In the genomic region with DNA sequence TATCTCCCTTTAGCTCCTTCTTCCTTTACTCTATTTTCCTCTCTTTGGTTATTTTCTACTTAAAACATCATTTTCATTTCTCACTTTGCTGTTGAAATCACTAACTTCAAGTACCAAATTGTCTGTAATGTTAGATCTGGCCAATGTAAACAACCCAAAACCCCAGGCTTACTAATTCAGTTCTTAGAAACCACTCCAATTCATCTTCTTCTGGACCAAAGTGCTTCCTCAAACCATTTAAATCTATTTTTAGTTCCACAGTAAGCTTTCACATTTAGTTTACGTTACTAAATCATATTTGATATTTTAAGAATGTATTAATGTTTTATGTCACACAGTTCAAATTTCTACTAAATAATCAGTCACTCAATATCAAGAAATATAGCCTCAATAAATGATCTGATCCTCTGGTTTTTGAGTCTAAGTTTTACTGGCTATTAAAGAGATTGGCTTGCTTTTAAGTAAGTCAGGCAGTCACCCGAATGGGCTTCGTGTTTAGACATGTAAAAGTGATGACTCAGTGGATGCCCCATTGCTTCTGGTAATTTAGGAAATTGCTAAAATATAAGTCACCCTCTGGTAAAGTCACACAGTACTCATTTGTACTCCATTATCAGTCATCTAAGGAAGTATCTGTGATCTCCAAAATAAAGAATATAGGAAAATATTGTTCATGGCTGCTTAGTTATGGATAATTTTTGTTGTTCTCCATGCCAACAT, we compare ENCODE assay signal across 20 cellular contexts.
A peak's percentile ranks its signal among the peaks of the same experiment; 100 is the strongest.
DNase-seq lines count a peak whose midpoint lies in the region; ATAC-seq, FAIRE-seq and TF ChIP-seq lines count a peak whose summit lies in the region.
"Had no signal": no experiment of that assay in that cellular context is flagged by ENCODE, and none has a peak within 500 bp of the region (broad histone marks: within the 10 kb centered on the region; RNA-seq: fewer than 3 reads in every experiment).

No MANE protein-coding gene starts in this region.

- H3K9me1 ChIP-seq in keratinocyte (ENCODE audit: control insufficient read depth, extremely low read depth, insufficient read depth, low read length) = no peaks in the 10 kb centered on the region

- no peaks in the 10 kb centered on the region for H3K79me2 ChIP-seq in keratinocyte (ENCODE audit: control insufficient read depth, insufficient read depth, low read length)
- no peaks in the 10 kb centered on the region for H3K79me2 ChIP-seq in H9 (ENCODE audit: insufficient read depth, low read length)

- no peaks in the 10 kb centered on the region for H3K23me2 ChIP-seq in H9 (ENCODE audit: insufficient read length, low read depth, low read length, poor library complexity, severe bottlenecking)

- H3K9me3 ChIP-seq in keratinocyte (ENCODE audit: control insufficient read depth, low read depth, low read length) (no peaks in the 10 kb centered on the region), H9 (ENCODE audit: control insufficient read depth, low read depth, low read length) (no peaks in the 10 kb centered on the region)
- H3K9me3 ChIP-seq: BE2C, esophagus muscularis mucosa, psoas muscle had no signal

- H3K4me3 Mint-ChIP-seq in H9 = no peak overlapping the region
- H3K4me3 Mint-ChIP-seq: activated CD4-positive, alpha-beta memory T cell treated with anti-CD3 and anti-CD28 coated beads, Interleukin-2, amount 10 ng/mL, durations not matched to agents 7 days and 5 days; immature natural killer cell; stimulated activated naive B cell treated with anti-CD40 and anti-IgM and Interleukin-4, amounts not matched to agents 10 μg/mL and 1 μg/mL and 100 μg/mL, for 72 hours had no signal

- no peak overlapping the region for H2BK120ac ChIP-seq in H9 (ENCODE audit: low read depth, low read length, poor library complexity, severe bottlenecking)

- no peak overlapping the region for H2BK15ac ChIP-seq in H9 (ENCODE audit: low read depth, low read length)

- H3K4ac ChIP-seq in H9 (ENCODE audit: low read depth, low read length) = no peak overlapping the region

- peak overlapping the region; percentile 15 for H3K4me2 ChIP-seq in keratinocyte (ENCODE audit: control insufficient read depth, extremely low read depth, insufficient read depth, low read depth, low read length)
- H3K4me2 ChIP-seq in H9 (ENCODE audit: insufficient read depth, insufficient read length, low read length) = no peak overlapping the region

- H3K56ac ChIP-seq in H9 (ENCODE audit: insufficient read length, low read depth, low read length) = no peak overlapping the region

- TF ChIP-seq CTCF in bronchial epithelial cell (IDR thresholded peaks at IDR 0.05; ENCODE audit: insufficient read depth, low read length, severe bottlenecking) (no peak), keratinocyte (optimal IDR thresholded peaks at IDR 0.05 in 1 of 3, IDR thresholded peaks at IDR 0.05 in 1 of 3, conservative IDR thresholded peaks at IDR 0.05 in 1 of 3; ENCODE audit: extremely low read depth in 1 of 3, insufficient read depth in 2 of 3, low read length in 3 of 3) (no peak), H9 (conservative IDR thresholded peaks at IDR 0.05) (no peak)

- H2BK20ac ChIP-seq in H9 (ENCODE audit: low read depth, low read length, poor library complexity, severe bottlenecking) = no peak overlapping the region

- no peak overlapping the region for H2BK5ac ChIP-seq in H9 (ENCODE audit: insufficient read length, low read length)

- no peaks in the 10 kb centered on the region for H3K36me3 ChIP-seq in bronchial epithelial cell (ENCODE audit: control insufficient read depth, insufficient read depth, low read length)
- H3K36me3 ChIP-seq in keratinocyte (ENCODE audit: control insufficient read depth in 2 of 2, extremely low read depth in 1 of 2, insufficient read depth in 2 of 2, low read length in 2 of 2) = no peaks in the 10 kb centered on the region
- H3K36me3 ChIP-seq: BE2C, esophagus muscularis mucosa had no signal

- H3K14ac ChIP-seq in H9 (ENCODE audit: insufficient read depth, low read length) = no peak overlapping the region

- no peak overlapping the region for H3K23ac ChIP-seq in H9 (ENCODE audit: insufficient read length, low read depth, low read length)

- H3K4me3 ChIP-seq in bronchial epithelial cell (ENCODE audit: low read depth, low read length) = no peak overlapping the region
- no peak overlapping the region for H3K4me3 ChIP-seq in keratinocyte (ENCODE audit: control insufficient read depth in 2 of 3, extremely low read depth in 1 of 3, insufficient read depth in 2 of 3, low read depth in 1 of 3, low read length in 3 of 3)
- H3K4me3 ChIP-seq: esophagus muscularis mucosa, psoas muscle had no signal

- H3K27ac ChIP-seq in keratinocyte (ENCODE audit: control insufficient read depth, insufficient read depth, low read length) (peak overlapping the region; percentile 8), H9 (ENCODE audit: insufficient read length, low read depth, low read length) (no peak overlapping the region)
- H3K27ac ChIP-seq: esophagus muscularis mucosa, psoas muscle had no signal

- no peak overlapping the region for H3T11ph ChIP-seq in H9 (ENCODE audit: low read length)

- no peak overlapping the region for H4K91ac ChIP-seq in H9 (ENCODE audit: insufficient read length, low read depth, low read length)

- H3K27me3 ChIP-seq in bronchial epithelial cell (ENCODE audit: control insufficient read depth, insufficient read depth, low read length) (no peaks in the 10 kb centered on the region), keratinocyte (ENCODE audit: control insufficient read depth, extremely low read depth, insufficient read depth, low read length) (no peaks in the 10 kb centered on the region), H9 (ENCODE audit: insufficient read depth, low read length) (no peaks in the 10 kb centered on the region)
- H3K27me3 ChIP-seq: BE2C, esophagus muscularis mucosa had no signal

- H4K5ac ChIP-seq in H9 (ENCODE audit: insufficient read length, low read depth, low read length) = no peak overlapping the region

- no peak overlapping the region for H2AK5ac ChIP-seq in H9 (ENCODE audit: insufficient read length, low read length)

- H3K27me3 Mint-ChIP-seq in H9 (ENCODE audit: low read depth) = no peaks in the 10 kb centered on the region
- H3K27me3 Mint-ChIP-seq: activated CD4-positive, alpha-beta memory T cell treated with anti-CD3 and anti-CD28 coated beads, Interleukin-2, amount 10 ng/mL, durations not matched to agents 7 days and 5 days; stimulated activated naive B cell treated with anti-CD40 and anti-IgM and Interleukin-4, amounts not matched to agents 10 μg/mL and 1 μg/mL and 100 μg/mL, for 72 hours had no signal

- H3K27ac Mint-ChIP-seq in H9 = no peak overlapping the region
- H3K27ac Mint-ChIP-seq: activated CD4-positive, alpha-beta memory T cell treated with anti-CD3 and anti-CD28 coated beads, Interleukin-2, amount 10 ng/mL, durations not matched to agents 7 days and 5 days; immature natural killer cell; stimulated activated naive B cell treated with anti-CD40 and anti-IgM and Interleukin-4, amounts not matched to agents 10 μg/mL and 1 μg/mL and 100 μg/mL, for 72 hours had no signal

- ATAC-seq in GM21825 (IDR thresholded peaks at IDR 0.05; ENCODE audit: unreplicated experiment) = no peak
- ATAC-seq: psoas muscle; stimulated activated naive B cell treated with anti-CD40 and anti-IgM and Interleukin-4, amounts not matched to agents 10 μg/mL and 1 μg/mL and 100 μg/mL, for 72 hours had no signal

- no CpG with 5 or more reads among the region's 3 CpGs for WGBS in H9 (ENCODE audit: extremely low coverage, insufficient read length, low lambda C conversion rate)

- H2BK12ac ChIP-seq in H9 (ENCODE audit: insufficient read length, low read depth, low read length) = no peak overlapping the region

- no peak for FAIRE-seq in bronchial epithelial cell (lab: Jason Lieb, UNC)
- FAIRE-seq in keratinocyte (lab: Jason Lieb, UNC) = no peak
- FAIRE-seq: TTC549 had no signal

- in situ Hi-C loops in ACHN (cut with HindIII; ENCODE audit: low pct_ligation_motif_present, low pct_unique_long_range_greater_than_20kb, low sequenced_read_pairs) = no loop called here

- H3K9me3 Mint-ChIP-seq in H9 = peaks cover 7 to 13% of the 10 kb centered on the region in 2 experiments

- H4K20me1 ChIP-seq in keratinocyte (ENCODE audit: control insufficient read depth, extremely low read depth, insufficient read depth, low read length) (no peaks in the 10 kb centered on the region), H9 (ENCODE audit: control insufficient read depth, insufficient read depth, insufficient read length) (no peaks in the 10 kb centered on the region)

- dilution Hi-C loops in keratinocyte (cut with MboI; ENCODE audit: extremely low pct_ligation_motif_present, low sequenced_read_pairs) = no loop called here

- peak overlapping the region; percentile 42 for H2AFZ ChIP-seq in keratinocyte (ENCODE audit: control insufficient read depth, low read length)
- no peak overlapping the region for H2AFZ ChIP-seq in H9 (ENCODE audit: low read length)

- H3K4me1 Mint-ChIP-seq in H9 = no peaks in the 10 kb centered on the region
- H3K4me1 Mint-ChIP-seq: activated CD4-positive, alpha-beta memory T cell treated with anti-CD3 and anti-CD28 coated beads, Interleukin-2, amount 10 ng/mL, durations not matched to agents 7 days and 5 days; immature natural killer cell; stimulated activated naive B cell treated with anti-CD40 and anti-IgM and Interleukin-4, amounts not matched to agents 10 μg/mL and 1 μg/mL and 100 μg/mL, for 72 hours had no signal

- H3K9ac ChIP-seq in keratinocyte (ENCODE audit: control insufficient read depth, extremely low read depth, insufficient read depth, low read length) = no peak overlapping the region
- no peak overlapping the region for H3K9ac ChIP-seq in H9 (ENCODE audit: extremely low read depth, insufficient read length, low read length)

- H3K18ac ChIP-seq in H9 (ENCODE audit: insufficient read length, low read depth, low read length) = no peak overlapping the region

- no peaks in the 10 kb centered on the region for H3K79me1 ChIP-seq in H9 (ENCODE audit: insufficient read depth, low read depth, low read length, poor library complexity, severe bottlenecking)

- H3K36me3 Mint-ChIP-seq in H9 (ENCODE audit: insufficient read depth in 1 of 3, low read depth in 3 of 3) = peaks cover 3 to 9% (median 3%) of the 10 kb centered on the region in 3 experiments; a peak in 4 of 7 replicates
- H3K36me3 Mint-ChIP-seq: immature natural killer cell; stimulated activated naive B cell treated with anti-CD40 and anti-IgM and Interleukin-4, amounts not matched to agents 10 μg/mL and 1 μg/mL and 100 μg/mL, for 72 hours had no signal

- H3K4me1 ChIP-seq in keratinocyte (ENCODE audit: control insufficient read depth, extremely low read depth, insufficient read depth, low read length) (peaks cover 13% of the 10 kb centered on the region), H9 (ENCODE audit: insufficient read depth, low read length) (no peaks in the 10 kb centered on the region)
- H3K4me1 ChIP-seq: BE2C, psoas muscle had no signal

- peak; percentile 21 for DNase-seq in ACHN
- DNase-seq in NCI-H187 (lab: John Stamatoyannopoulos, UW) = peak; percentile 24 to 56
- DNase-seq in bronchial epithelial cell (ENCODE audit: low read depth) = peak; percentile 97
- DNase-seq in keratinocyte (ENCODE audit: low read depth, low spot score) = peak; percentile 25
- no peak for DNase-seq in stimulated activated CD4-positive, alpha-beta T cell treated with anti-CD3 and anti-CD28 coated beads, Interleukin-1b, Interleukin-23, amount 100 ng/mL, for 48 hours
- DNase-seq in activated effector memory CD4-positive, alpha-beta T cell treated with Interleukin-2 at 50 U/mL for 16 hours = no peak
- no peak for DNase-seq in H9
- DNase-seq: activated CD4-positive, alpha-beta memory T cell treated with anti-CD3 and anti-CD28 coated beads, Interleukin-2, amount 10 ng/mL, durations not matched to agents 7 days and 5 days; activated gamma-delta T cell treated with Interleukin-2 at 50 U/mL for 16 hours; BE2C; GOT3; immature natural killer cell; NCI-H748 treated with DMSO at 0.1 percent for 48 hours; psoas muscle; Right ventricle myocardium superior; stimulated activated CD4-positive, alpha-beta T cell treated with anti-CD3 and anti-CD28 coated beads, Interleukin-4, amount 100 ng/mL, for 24 hours; stimulated activated naive B cell treated with anti-CD40 and anti-IgM and Interleukin-4, amounts not matched to agents 10 μg/mL and 1 μg/mL and 100 μg/mL, for 72 hours had no signal

- no peak overlapping the region for H4K8ac ChIP-seq in H9 (replicated peaks; ENCODE audit: insufficient read length, low read depth, low read length)

Comparison
In these comparisons a context has a peak if more than half of its experiments do, and no peak if none do; other contexts are left out.
1. DNase-seq: peak in ACHN (single experiment), NCI-H187 (2 of 2), bronchial epithelial cell (single experiment) and keratinocyte (single experiment); none in stimulated activated CD4-positive, alpha-beta T cell treated with anti-CD3 and anti-CD28 coated beads, Interleukin-1b, Interleukin-23, amount 100 ng/mL, for 48 hours (single experiment), activated effector memory CD4-positive, alpha-beta T cell treated with Interleukin-2 at 50 U/mL for 16 hours (single experiment) and H9 (single experiment).